In genomic region chr11:121021718-121022117, GRCh38 we compare ENCODE assay signal across 4 cellular contexts. TPM values are rescaled to one million over a fixed set of nuclear protein-coding genes. Genes with fewer than 3 reads are reported as not detected.
A peak's percentile ranks its signal among the peaks of the same experiment; 100 is the strongest.
DNase-seq lines count a peak whose midpoint lies in the region; TF ChIP-seq lines count a peak whose summit lies in the region.
"Not testable (repeated sequence)": the region's sequence is repeated elsewhere in the genome, so short reads cannot be mapped to it uniquely, and the experiment has no call there.

No MANE protein-coding gene starts in this region.

- not testable (repeated sequence) for H3K9me3 ChIP-seq in spleen, testis

- intact Hi-C loops in posterior vena cava (cut with DNase I); spleen (cut with DNase I; ENCODE audit: low total_unique reads): not testable (repeated sequence)
- intact Hi-C loops in testis (cut with DNase I; ENCODE audit: low total_unique reads): loop anchor here (10.0 kb wide), 1 partner anchor 83 kb away; the partner anchor contains the start of gene TECTA

- TF ChIP-seq CTCF in 22Rv1 (IDR thresholded peaks at IDR 0.05); spleen (IDR thresholded peaks at IDR 0.05 in 8 of 11, conservative IDR thresholded peaks at IDR 0.05 in 3 of 11); testis (IDR thresholded peaks at IDR 0.05): not testable (repeated sequence)

- peaks cover 11 to 34% (median 19%) of the 10 kb centered on the region in 6 donors for H3K4me1 ChIP-seq in spleen
- H3K4me1 ChIP-seq in testis: peaks cover 15% of the 10 kb centered on the region

- not testable (repeated sequence) for TF ChIP-seq POLR2A in spleen (IDR thresholded peaks at IDR 0.05); testis (IDR thresholded peaks at IDR 0.05)

- DNase-seq in posterior vena cava (ENCODE audit: low spot score) (peak; percentile 76), spleen (peak; percentile 76)
- not testable (repeated sequence) for DNase-seq in testis

- WGBS in spleen, 5 donors: 68 to 97% (median 94%) methylated on average over 17 to 36 of the region's 36 CpGs
- 79 to 80% methylated on average over 9 to 29 of the region's 36 CpGs for WGBS in testis, 2 donors

- H3K4me3 ChIP-seq in spleen: not testable (repeated sequence)
- H3K4me3 ChIP-seq in testis: peak overlapping the region; percentile 36 to 50

- H3K27me3 ChIP-seq in spleen (replicated peaks in 1 of 7); testis: not testable (repeated sequence)

- peak overlapping the region; percentile 42 for H3K27ac ChIP-seq in 22Rv1
- not testable (repeated sequence) for H3K27ac ChIP-seq in spleen, testis

- H3K36me3 ChIP-seq in spleen; testis (ENCODE audit: low read depth, missing control alignments): not testable (repeated sequence)

RNA-seq across cellular contexts. Expression of gene TBCEL, which starts 2.2 kb away (rescaled TPM):
- total RNA-seq in posterior vena cava: 10 to 100 TPM; 30.8 to 32.7 TPM
- 10 to 100 TPM; 27.3 to 49.3 (median 35.6) TPM for total RNA-seq in spleen
- polyA plus RNA-seq in spleen: 1 to 10 TPM; 3.9 to 6.0 (median 4.6) TPM
- 10 to 100 TPM; 42.7 to 42.9 TPM for total RNA-seq in testis
- polyA plus RNA-seq in testis (ENCODE audit: insufficient read depth, low read depth, low replicate concordance): 38.2 TPM
